30 cellular contexts compared by ENCODE assay signal in the genomic region with DNA sequence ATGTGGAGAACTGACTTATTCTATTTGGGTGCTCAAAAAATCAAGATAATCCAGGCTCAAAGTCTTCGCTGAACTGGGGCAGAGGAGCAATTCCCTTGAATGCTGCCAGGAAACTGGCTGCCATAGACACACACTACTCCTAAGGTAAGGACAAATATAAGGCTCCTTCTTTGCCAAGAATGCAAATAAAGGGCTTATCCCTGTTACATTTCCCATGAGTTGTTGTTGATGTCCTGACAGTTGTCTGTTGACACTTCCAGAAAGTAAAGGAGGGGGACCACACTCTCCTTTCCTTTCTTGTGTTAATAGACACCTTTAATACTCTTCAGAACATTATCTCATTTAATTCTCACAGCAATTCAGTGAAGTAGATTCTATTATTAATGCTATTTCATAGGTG.
"Had no signal": no experiment of that assay in that cellular context is flagged by ENCODE, and none has a peak within 500 bp of the region (broad histone marks: within the 10 kb centered on the region; RNA-seq: fewer than 3 reads in every experiment).

No MANE protein-coding gene starts in this region.

- H3K27ac ChIP-seq: adrenal gland, body of pancreas, brain microvascular endothelial cell, breast epithelium had no signal

- DNase-seq: activated B cell treated with CpG ODN at 0.5 μM for 24 hours; activated CD4-positive, alpha-beta memory T cell treated with anti-CD3 and anti-CD28 coated beads for 36 hours; activated CD4-positive, alpha-beta T cell treated with anti-CD3 and anti-CD28 coated beads for 4 hours; activated CD4-positive, alpha-beta T cell treated with anti-CD3 and anti-CD28 coated beads, Interleukin-2, amount 10 ng/mL, durations not matched to agents 24 days and 14 days; activated CD4-positive, alpha-beta T cell treated with anti-CD3 and anti-CD28 coated beads, Interleukin-2, amount 50 U/mL, for 1 hour; activated CD4-positive, alpha-beta T cell treated with anti-CD3 and anti-CD28 coated beads, Interleukin-2, amount 50 U/mL, for 4 hours; activated CD4-positive, CD25-positive, alpha-beta regulatory T cell treated with anti-CD3 and anti-CD28 coated beads, Interleukin-2, amount 50 U/mL, for 72 hours; activated CD8-positive, alpha-beta memory T cell treated with anti-CD3 and anti-CD28 coated beads, Interleukin-2, amount 50 U/mL, for 4 hours; activated CD8-positive, alpha-beta T cell treated with anti-CD3 and anti-CD28 coated beads for 36 hours; activated effector memory CD4-positive, alpha-beta T cell treated with anti-CD3 and anti-CD28 coated beads, Interleukin-2, amount 50 U/mL, for 16 hours; activated gamma-delta T cell treated with Interleukin-2 at 50 U/mL for 16 hours; activated naive CD4-positive, alpha-beta T cell; activated naive CD4-positive, alpha-beta T cell treated with anti-CD3 and anti-CD28 coated beads for 36 hours; activated naive CD4-positive, alpha-beta T cell treated with anti-CD3 and anti-CD28 coated beads, Interleukin-2, amount 50 U/mL, for 16 hours; activated naive CD8-positive, alpha-beta T cell treated with anti-CD3 and anti-CD28 coated beads for 36 hours; activated T-cell treated with anti-CD3 and anti-CD28 coated beads for 4 hours; activated T-cell treated with anti-CD3 and anti-CD28 coated beads, Interleukin-2, amount 50 U/mL, for 1 hour; activated T-cell treated with anti-CD3 and anti-CD28 coated beads, Interleukin-2, amount 50 U/mL, for 4 hours; activated T-cell treated with anti-CD3 and anti-CD28 coated beads, Interleukin-2, amount 50 U/mL, for 72 hours; adrenal gland; amniotic stem cell; aorta; body of pancreas; brain microvascular endothelial cell; central memory CD4-positive, alpha-beta T cell; T-helper 2 cell; T-helper 9 cell had no signal

- ATAC-seq: activated CD8-positive, alpha-beta T cell treated with anti-CD3 and anti-CD28 coated beads for 36 hours; activated naive CD4-positive, alpha-beta T cell treated with anti-CD3 and anti-CD28 coated beads, Interleukin-2, amount 50 U/mL, for 72 hours; activated T-cell treated with anti-CD3 and anti-CD28 coated beads, Interleukin-2, amount 50 U/mL, for 4 hours; activated T-cell treated with anti-CD3 and anti-CD28 coated beads, Interleukin-2, amount 50 U/mL, for 72 hours; activated T-helper 17 cell treated with anti-CD3 and anti-CD28 coated beads, Interleukin-2, amount 50 U/mL, for 72 hours; body of pancreas had no signal
